In the genomic region with DNA sequence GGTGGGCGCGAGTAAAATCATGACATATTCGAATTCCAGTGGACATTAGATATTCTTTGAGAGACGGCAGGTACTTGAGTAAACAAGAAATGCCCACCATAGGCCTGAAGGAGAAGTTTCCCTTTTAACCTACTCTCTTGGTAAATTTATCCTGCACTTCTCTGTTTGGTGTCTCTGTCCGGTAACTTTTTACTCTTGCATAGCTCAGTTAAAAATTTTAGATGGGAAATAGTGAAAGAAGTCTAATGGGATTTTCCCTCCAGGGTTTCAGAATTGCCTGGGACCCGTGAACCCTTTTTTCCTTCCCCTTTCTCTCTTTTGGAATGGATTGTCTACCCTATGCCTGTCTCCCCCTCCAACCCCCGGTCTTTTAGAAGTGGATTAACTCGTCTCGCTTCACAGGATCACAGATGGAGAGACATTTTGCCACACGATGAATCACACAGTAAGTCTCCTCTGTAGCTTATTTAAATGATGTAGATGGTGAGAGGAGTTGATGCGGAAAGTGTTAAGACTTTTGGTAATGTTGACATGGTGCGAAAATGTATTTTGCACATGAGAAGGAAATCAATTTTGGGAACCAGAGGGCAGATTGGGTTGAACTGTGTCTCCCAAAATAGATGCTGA, we compare ENCODE assay signal across 8 cellular contexts. TPM values are rescaled to one million over a fixed set of nuclear protein-coding genes. Genes with fewer than 3 reads are reported as not detected.
DNase-seq lines count a peak whose midpoint lies in the region; ATAC-seq and TF ChIP-seq lines count a peak whose summit lies in the region.

No MANE protein-coding gene starts in this region.

- intact Hi-C loops in Right ventricle myocardium inferior (cut with DNase I): loop anchor here (5.0 kb wide), 1 partner anchor 312 kb away; no protein-coding TSS in a partner anchor
- intact Hi-C loops in esophagus muscularis mucosa (cut with DNase I): loop anchor here (5.0 kb wide), 1 partner anchor 433 kb away; no protein-coding TSS in a partner anchor

- no peak for TF ChIP-seq POLR2A in esophagus muscularis mucosa (IDR thresholded peaks at IDR 0.05; ENCODE audit: low read depth)

- TF ChIP-seq CTCF in cardiac muscle cell (IDR thresholded peaks at IDR 0.05; ENCODE audit: low read depth, low read length): no peak
- peak; percentile 28 for TF ChIP-seq CTCF in RWPE1 (conservative IDR thresholded peaks at IDR 0.05; ENCODE audit: low read depth)
- no peak for TF ChIP-seq CTCF in esophagus muscularis mucosa (IDR thresholded peaks at IDR 0.05)

- H3K9me3 ChIP-seq in cardiac muscle cell (ENCODE audit: low read depth): no peaks in the 10 kb centered on the region
- H3K9me3 ChIP-seq in esophagus muscularis mucosa: no peaks in the 10 kb centered on the region

- ATAC-seq in Right ventricle myocardium inferior: no peak
- peak; percentile 13 for ATAC-seq in HG02870 (IDR thresholded peaks at IDR 0.05; ENCODE audit: unreplicated experiment)

- CTCF ChIA-PET in RWPE1 (lab: Yijun Ruan, JAX): interaction anchor here (0.6 to 0.7 kb wide), 3 partner anchors 137 to 468 kb away, joined by 4 to 5 read pairs (median 5); no protein-coding TSS in a partner anchor

- H3K4me1 ChIP-seq in cardiac muscle cell (ENCODE audit: low read depth) (peaks cover 5% of the 10 kb centered on the region), esophagus muscularis mucosa (peaks cover 9 to 23% (median 21%) of the 10 kb centered on the region in 4 donors)

- H3K4me3 ChIP-seq in cardiac muscle cell: peak overlapping the region; percentile 78
- peak overlapping the region; percentile 81 to 100 (median 96) for H3K4me3 ChIP-seq in esophagus muscularis mucosa

- TF ChIP-seq EP300 in esophagus muscularis mucosa (IDR thresholded peaks at IDR 0.05): no peak

- no peak overlapping the region for H3K27ac ChIP-seq in cardiac muscle cell
- H3K27ac ChIP-seq in RWPE1: peak overlapping the region; percentile 90
- peak overlapping the region; percentile 92 to 94 (median 93) for H3K27ac ChIP-seq in esophagus muscularis mucosa (replicated peaks in 1 of 4)

- DNase-seq in cardiac muscle cell (ENCODE audit: low read depth in 1 of 2, low spot score in 1 of 2) (peak in 1 of 2 donors; percentile 3), Right ventricle myocardium inferior (ENCODE audit: missing footprints) (no peak), RWPE1 (ENCODE audit: low spot score) (peak; percentile 12), esophagus muscularis mucosa (ENCODE audit: extremely low spot score) (no peak), putamen (ENCODE audit: low spot score) (peak; percentile 34), GOT3 (lab: John Stamatoyannopoulos, UW) (no peak), NCI-H146 (lab: John Stamatoyannopoulos, UW) (no peak)

- POLR2A ChIA-PET in RWPE1 (lab: Yijun Ruan, JAX; ENCODE audit: low non-redundant PET): no interaction called here

- WGBS in esophagus muscularis mucosa: 34% methylated on average over 10 of the region's 12 CpGs

- H3K27me3 ChIP-seq in cardiac muscle cell (no peaks in the 10 kb centered on the region), esophagus muscularis mucosa (no peaks in the 10 kb centered on the region)

- H3K36me3 ChIP-seq in cardiac muscle cell (peaks cover 5% of the 10 kb centered on the region), esophagus muscularis mucosa (peaks cover 0 to 8% (median 6%) of the 10 kb centered on the region in 4 donors)

RNA-seq across cellular contexts. Expression of a gene that starts 0.5 kb away (rescaled TPM):
- total RNA-seq in cardiac muscle cell (12.5 and 18.7 TPM in 2 replicates), Right ventricle myocardium inferior (37.7 TPM), esophagus muscularis mucosa (10 to 100 TPM; 12.1 to 20.3 (median 16.0) TPM)
- polyA plus RNA-seq in cardiac muscle cell: 16.2 and 22.9 TPM in 2 replicates

RNA-seq across cellular contexts. Expression of a gene that starts 7.6 kb away (rescaled TPM):
- 0.33 TPM in 1 of 2 replicates, not detected in the other for total RNA-seq in cardiac muscle cell
- 0.72 and 0.97 TPM in 2 replicates for polyA plus RNA-seq in cardiac muscle cell
- total RNA-seq in Right ventricle myocardium inferior: 3.1 TPM
- under 1 TPM in 2 of 4 donors, not detected in 2; 0.32 to 0.86 TPM for total RNA-seq in esophagus muscularis mucosa

Comparison
In these comparisons a context has a peak if more than half of its experiments do, and no peak if none do; other contexts are left out.
1. DNase-seq: peak in RWPE1 (single experiment) and putamen (single experiment); none in Right ventricle myocardium inferior (single experiment), esophagus muscularis mucosa (single experiment), GOT3 (single experiment) and NCI-H146 (single experiment).